15 cellular contexts compared by ENCODE assay signal in the genomic region with DNA sequence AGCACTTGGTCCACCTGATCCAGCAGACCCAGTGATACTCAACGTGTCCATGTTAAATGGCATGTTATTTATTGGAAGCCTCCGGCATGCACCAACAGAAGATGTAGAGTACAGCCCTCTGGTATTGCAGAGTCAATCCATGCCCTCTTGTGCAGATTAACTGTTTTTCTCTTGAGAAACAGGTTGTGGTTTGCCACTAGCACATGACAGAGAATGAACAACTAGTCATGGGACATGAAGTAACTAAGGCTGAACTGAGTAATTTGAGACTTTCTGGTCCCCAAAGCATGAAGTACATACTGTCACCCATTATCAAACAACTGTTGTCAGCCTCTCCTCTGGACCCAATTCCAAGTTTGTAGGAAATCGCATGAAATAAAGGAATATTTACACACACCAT. TPM values are rescaled to one million over a fixed set of nuclear protein-coding genes. Genes with fewer than 3 reads are reported as not detected.
A peak's percentile ranks its signal among the peaks of the same experiment; 100 is the strongest.
DNase-seq lines count a peak whose midpoint lies in the region; TF ChIP-seq lines count a peak whose summit lies in the region.
"Had no signal": no experiment of that assay in that cellular context is flagged by ENCODE, and none has a peak within 500 bp of the region (broad histone marks: within the 10 kb centered on the region; RNA-seq: fewer than 3 reads in every experiment).

No MANE protein-coding gene starts in this region.

- CTCF ChIA-PET in Caco-2 (lab: Charles Lee), result no interaction called here

- no peak for TF ChIP-seq CTCF in Caco-2 (IDR thresholded peaks at IDR 0.05; ENCODE audit: insufficient read depth in 1 of 2, low read depth in 1 of 2, low read length in 1 of 2, severe bottlenecking in 1 of 2, unreplicated experiment in 1 of 2)

- peaks cover 39% of the 10 kb centered on the region for H3K9me3 Mint-ChIP-seq in Caco-2 (ENCODE audit: unreplicated experiment)
- H3K9me3 Mint-ChIP-seq in activated T-helper 2 cell treated with anti-CD3 and anti-CD28 coated beads, Interferon-gamma antibody, Interleukin-2, Interleukin-4, amounts not matched to agents 10 μg/mL and 5 μg/mL and 100 μg/mL, durations not matched to agents 14 hours and 24 hours and 36 hours, result peaks cover 78% of the 10 kb centered on the region

- BruUV-seq in Caco-2 (replicated peaks; lab: Mats Ljungman, UMichigan), result no TSS peak

- no peak overlapping the region for H3K4me3 ChIP-seq in Caco-2 (ENCODE audit: low read depth, low read length)
- no peak overlapping the region for H3K4me3 ChIP-seq in Jurkat, Clone E6-1 (ENCODE audit: low read length)
- H3K4me3 ChIP-seq in SJCRH30, result no peak overlapping the region
- H3K4me3 ChIP-seq: skin epidermis had no signal

- intact Hi-C loops in Caco-2 (cut with micrococcal nuclease; ENCODE audit: unreplicated experiment), result no loop called here
- intact Hi-C loops in activated T-helper 2 cell treated with anti-CD3 and anti-CD28 coated beads, Interferon-gamma antibody, Interleukin-2, Interleukin-4, amounts not matched to agents 10 μg/mL and 5 μg/mL and 100 μg/mL, durations not matched to agents 14 hours and 24 hours and 36 hours (cut with micrococcal nuclease), result no loop called here

- H3K36me3 ChIP-seq in Caco-2 (ENCODE audit: control insufficient read depth, insufficient read depth, low read length) (0 out of 2 replicates have a peak, but pooled peaks cover 1% of the 10 kb centered on the region), SJCRH30 (peaks cover 38% of the 10 kb centered on the region)

- no peak overlapping the region for H3K27ac Mint-ChIP-seq in Caco-2 (ENCODE audit: unreplicated experiment)
- H3K27ac Mint-ChIP-seq in activated T-helper 2 cell treated with anti-CD3 and anti-CD28 coated beads, Interferon-gamma antibody, Interleukin-2, Interleukin-4, amounts not matched to agents 10 μg/mL and 5 μg/mL and 100 μg/mL, durations not matched to agents 14 hours and 24 hours and 36 hours, result no peak overlapping the region
- H3K27ac Mint-ChIP-seq: activated T-helper 1 cell treated with anti-CD3 and anti-CD28 coated beads, Interleukin-12 subunit alpha, Interleukin-12 subunit beta, Interleukin-2, Interleukin-4 antibody, amounts not matched to agents 30 ng/mL and 10 ng/mL and 1 ng/mL, durations not matched to agents 14 hours and 24 hours and 36 hours; B cell; memory B cell; nephron progenitor cell had no signal

- POLR2A ChIA-PET in Caco-2 (lab: Charles Lee), result no interaction called here

- peaks cover 82% of the 10 kb centered on the region for H3K36me3 Mint-ChIP-seq in Caco-2 (ENCODE audit: insufficient read depth, unreplicated experiment)
- H3K36me3 Mint-ChIP-seq in activated T-helper 2 cell treated with anti-CD3 and anti-CD28 coated beads, Interferon-gamma antibody, Interleukin-2, Interleukin-4, amounts not matched to agents 10 μg/mL and 5 μg/mL and 100 μg/mL, durations not matched to agents 14 hours and 24 hours and 36 hours (ENCODE audit: low read depth), result peaks cover 84% of the 10 kb centered on the region

- no peak overlapping the region for H3K27ac ChIP-seq in SJCRH30
- H3K27ac ChIP-seq: skin epidermis had no signal

- H3K4me3 Mint-ChIP-seq in Caco-2 (ENCODE audit: unreplicated experiment), result peak overlapping the region; percentile 2
- H3K4me3 Mint-ChIP-seq in activated T-helper 2 cell treated with anti-CD3 and anti-CD28 coated beads, Interferon-gamma antibody, Interleukin-2, Interleukin-4, amounts not matched to agents 10 μg/mL and 5 μg/mL and 100 μg/mL, durations not matched to agents 14 hours and 24 hours and 36 hours (ENCODE audit: low read depth), result peak overlapping the region; percentile 22
- H3K4me3 Mint-ChIP-seq: activated T-helper 1 cell treated with anti-CD3 and anti-CD28 coated beads, Interleukin-12 subunit alpha, Interleukin-12 subunit beta, Interleukin-2, Interleukin-4 antibody, amounts not matched to agents 30 ng/mL and 10 ng/mL and 1 ng/mL, durations not matched to agents 14 hours and 24 hours and 36 hours; B cell; memory B cell; nephron progenitor cell had no signal

- no peaks in the 10 kb centered on the region for H3K27me3 Mint-ChIP-seq in Caco-2 (ENCODE audit: insufficient read depth, unreplicated experiment)
- no peaks in the 10 kb centered on the region for H3K27me3 Mint-ChIP-seq in activated T-helper 2 cell treated with anti-CD3 and anti-CD28 coated beads, Interferon-gamma antibody, Interleukin-2, Interleukin-4, amounts not matched to agents 10 μg/mL and 5 μg/mL and 100 μg/mL, durations not matched to agents 14 hours and 24 hours and 36 hours (ENCODE audit: low read depth)
- H3K27me3 Mint-ChIP-seq: B cell, memory B cell had no signal

- H3K4me1 Mint-ChIP-seq in Caco-2 (ENCODE audit: low read depth, unreplicated experiment), result no peaks in the 10 kb centered on the region
- H3K4me1 Mint-ChIP-seq in activated T-helper 2 cell treated with anti-CD3 and anti-CD28 coated beads, Interferon-gamma antibody, Interleukin-2, Interleukin-4, amounts not matched to agents 10 μg/mL and 5 μg/mL and 100 μg/mL, durations not matched to agents 14 hours and 24 hours and 36 hours (ENCODE audit: low read depth), result peaks cover 10% of the 10 kb centered on the region
- H3K4me1 Mint-ChIP-seq: nephron progenitor cell had no signal

- no peaks in the 10 kb centered on the region for H3K4me1 ChIP-seq in Caco-2
- no peaks in the 10 kb centered on the region for H3K4me1 ChIP-seq in SJCRH30

- H3K9me3 ChIP-seq in Caco-2 (peaks cover 32% of the 10 kb centered on the region), SJCRH30 (replicated peaks) (peaks cover 15% of the 10 kb centered on the region)

- H3K27me3 ChIP-seq in Caco-2 (replicated peaks; ENCODE audit: control insufficient read depth, insufficient read depth, low read length) (no peaks in the 10 kb centered on the region), SJCRH30 (no peaks in the 10 kb centered on the region)

- DNase-seq in Caco-2 (no peak), iris pigment epithelial cell (ENCODE audit: low read depth) (peak; percentile 25), NOMO-1 treated with DMSO at 0.1 percent for 48 hours (lab: John Stamatoyannopoulos, UW; ENCODE audit: unreplicated experiment) (no peak), NCI-H2171 treated with DMSO at 0.1 percent for 48 hours (lab: John Stamatoyannopoulos, UW) (no peak), SJCRH30 (no peak)
- peak; percentile 37 for DNase-seq in Jurkat, Clone E6-1 (ENCODE audit: low read depth, low spot score)
- DNase-seq in activated T-helper 2 cell treated with anti-CD3 and anti-CD28 coated beads, Interferon-gamma antibody, Interleukin-2, Interleukin-4, amounts not matched to agents 10 μg/mL and 5 μg/mL and 100 μg/mL, durations not matched to agents 14 hours and 24 hours and 36 hours (ENCODE audit: low spot score), result no peak
- DNase-seq: aorta; kidney glomerular epithelial cell; nephron progenitor cell; stimulated activated CD4-positive, alpha-beta T cell treated with anti-CD3 and anti-CD28 coated beads, Interleukin-4, amount 100 ng/mL, for 24 hours had no signal

RNA-seq across cellular contexts. Expression of a gene that starts 3.2 kb away (rescaled TPM):
- total RNA-seq in Caco-2 (2022), result 23.0 and 23.7 TPM in 2 replicates
- polyA plus RNA-seq in Jurkat, Clone E6-1 (2012; ENCODE audit: insufficient read depth, insufficient read length), result 1.4 TPM
- 17.3 and 18.2 TPM in 2 replicates for total RNA-seq in activated T-helper 2 cell treated with anti-CD3 and anti-CD28 coated beads, Interferon-gamma antibody, Interleukin-2, Interleukin-4, amounts not matched to agents 10 μg/mL and 5 μg/mL and 100 μg/mL, durations not matched to agents 14 hours and 24 hours and 36 hours
- 34.7 and 37.6 TPM in 2 replicates for total RNA-seq in SJCRH30 (2014; rRNA removed; shearing (Covaris generic))

RNA-seq across cellular contexts. Expression of a gene that starts 50.6 kb away (rescaled TPM):
- total RNA-seq in Caco-2 (2022), result 23.7 and 27.4 TPM in 2 replicates
- polyA plus RNA-seq in Jurkat, Clone E6-1 (2012; ENCODE audit: insufficient read depth, insufficient read length), result 7.6 TPM
- total RNA-seq in activated T-helper 2 cell treated with anti-CD3 and anti-CD28 coated beads, Interferon-gamma antibody, Interleukin-2, Interleukin-4, amounts not matched to agents 10 μg/mL and 5 μg/mL and 100 μg/mL, durations not matched to agents 14 hours and 24 hours and 36 hours, result 27.1 and 28.3 TPM in 2 replicates
- 26.5 and 26.9 TPM in 2 replicates for total RNA-seq in SJCRH30 (2014; rRNA removed; shearing (Covaris generic))

Comparison
In these comparisons a context has a peak if more than half of its experiments do, and no peak if none do; other contexts are left out.
1. DNase-seq: peak in Jurkat, Clone E6-1 (single experiment) and iris pigment epithelial cell (single experiment); none in Caco-2 (0 of 2), activated T-helper 2 cell treated with anti-CD3 and anti-CD28 coated beads, Interferon-gamma antibody, Interleukin-2, Interleukin-4, amounts not matched to agents 10 μg/mL and 5 μg/mL and 100 μg/mL, durations not matched to agents 14 hours and 24 hours and 36 hours (single experiment), NOMO-1 treated with DMSO at 0.1 percent for 48 hours (single experiment), NCI-H2171 treated with DMSO at 0.1 percent for 48 hours (single experiment) and SJCRH30 (0 of 2).